ENCODE assay signal across 10 cellular contexts in the genomic region with DNA sequence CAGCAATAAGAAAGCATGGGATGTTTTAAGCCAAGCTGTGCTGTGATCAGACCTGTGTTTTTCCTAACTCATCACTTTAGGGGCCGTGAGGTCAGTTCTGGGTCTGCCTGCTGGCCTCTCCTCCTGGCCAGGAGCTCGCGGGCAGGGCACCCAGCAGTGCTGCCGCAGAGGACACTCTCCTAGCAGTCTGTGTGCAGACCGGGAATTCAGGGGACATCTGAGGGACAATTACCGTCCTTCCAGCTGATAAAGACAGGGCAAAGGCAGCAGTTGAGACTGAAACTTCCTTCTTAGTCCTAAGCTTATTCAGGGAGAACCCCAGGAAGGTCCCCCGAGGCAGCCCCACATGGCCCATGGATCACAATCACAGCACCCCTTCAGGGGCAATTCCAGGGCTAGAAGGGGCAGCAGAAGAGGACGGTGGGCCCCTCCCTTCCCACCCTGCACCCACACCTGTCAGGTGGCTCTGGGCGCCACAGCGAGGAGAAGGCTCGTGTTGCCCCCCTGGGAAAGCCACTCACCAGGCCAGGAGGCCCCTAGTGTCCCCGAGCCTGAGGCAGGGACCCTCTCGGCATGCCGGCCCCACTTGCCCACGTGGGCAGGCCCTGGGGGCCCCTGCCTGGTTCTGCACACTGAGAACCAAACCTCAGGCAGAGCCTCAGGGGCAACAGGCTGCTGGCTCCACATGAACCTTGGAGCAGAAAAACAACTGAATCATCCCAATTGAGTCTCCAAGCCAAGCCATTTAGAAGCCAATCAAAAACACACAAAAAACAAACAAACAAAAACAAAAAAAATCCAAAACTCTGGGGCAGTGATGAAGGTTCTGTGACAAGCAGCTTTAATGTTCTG.
DNase-seq lines count a peak whose midpoint lies in the region; ATAC-seq and TF ChIP-seq lines count a peak whose summit lies in the region.
"Had no signal": no experiment of that assay in that cellular context is flagged by ENCODE, and none has a peak within 500 bp of the region (broad histone marks: within the 10 kb centered on the region; RNA-seq: fewer than 3 reads in every experiment).

No MANE protein-coding gene starts in this region.

- TF ChIP-seq CTCF in left ventricle myocardium inferior (IDR thresholded peaks at IDR 0.05; ENCODE audit: borderline replicate concordance) (no peak), breast epithelium (IDR thresholded peaks at IDR 0.05) (no peak), uterus (IDR thresholded peaks at IDR 0.05) (no peak)

- no peaks in the 10 kb centered on the region for H3K36me3 ChIP-seq in left ventricle myocardium inferior
- H3K36me3 ChIP-seq in breast epithelium: no peaks in the 10 kb centered on the region
- peaks cover 11% of the 10 kb centered on the region for H3K36me3 ChIP-seq in muscle layer of colon (ENCODE audit: insufficient read depth, low read length)
- no peaks in the 10 kb centered on the region for H3K36me3 ChIP-seq in uterus
- H3K36me3 ChIP-seq: ovary had no signal

- H3K4me1 ChIP-seq in left ventricle myocardium inferior (peaks cover 100% of the 10 kb centered on the region), breast epithelium (peaks cover 5 to 20% of the 10 kb centered on the region in 2 donors), muscle layer of colon (ENCODE audit: insufficient read depth, low read length) (peaks cover 62% of the 10 kb centered on the region), uterus (peaks cover 13 to 39% of the 10 kb centered on the region in 2 donors)

- no peak overlapping the region for H3K9ac ChIP-seq in muscle layer of colon (ENCODE audit: low read length)

- no peak for TF ChIP-seq POLR2A in breast epithelium (IDR thresholded peaks at IDR 0.05)
- no peak for TF ChIP-seq POLR2A in uterus (IDR thresholded peaks at IDR 0.05)

- H3K27me3 ChIP-seq in left ventricle myocardium inferior (ENCODE audit: low read depth): no peaks in the 10 kb centered on the region
- H3K27me3 ChIP-seq in breast epithelium: no peaks in the 10 kb centered on the region
- no peaks in the 10 kb centered on the region for H3K27me3 ChIP-seq in muscle layer of colon (ENCODE audit: control insufficient read depth in 1 of 2, insufficient read depth in 2 of 2, low read length in 2 of 2)
- no peaks in the 10 kb centered on the region for H3K27me3 ChIP-seq in uterus
- H3K27me3 ChIP-seq: ovary, SJSA1 had no signal

- ATAC-seq in left ventricle myocardium superior (no peak), HG02798 (IDR thresholded peaks at IDR 0.05; ENCODE audit: poor library complexity, unreplicated experiment) (no peak)

- intact Hi-C loops in left ventricle myocardium inferior (cut with micrococcal nuclease) (no loop called here), left ventricle myocardium superior (cut with micrococcal nuclease) (no loop called here), breast epithelium (cut with DNase I; ENCODE audit: low total_unique reads) (no loop called here), uterus (cut with DNase I; ENCODE audit: low total_unique reads) (no loop called here)

- no peaks in the 10 kb centered on the region for H3K9me3 ChIP-seq in left ventricle myocardium inferior (replicated peaks)
- no peaks in the 10 kb centered on the region for H3K9me3 ChIP-seq in breast epithelium
- no peaks in the 10 kb centered on the region for H3K9me3 ChIP-seq in muscle layer of colon (ENCODE audit: low read length)
- no peaks in the 10 kb centered on the region for H3K9me3 ChIP-seq in uterus
- H3K9me3 ChIP-seq: ovary, SJSA1 had no signal

- H3K4me3 ChIP-seq in left ventricle myocardium inferior: no peak overlapping the region
- no peak overlapping the region for H3K4me3 ChIP-seq in breast epithelium
- no peak overlapping the region for H3K4me3 ChIP-seq in muscle layer of colon (ENCODE audit: low read depth in 1 of 2, low read length in 2 of 2)
- H3K4me3 ChIP-seq in uterus: no peak overlapping the region
- H3K4me3 ChIP-seq: ovary, SJSA1 had no signal

- H3K27ac ChIP-seq in left ventricle myocardium inferior (replicated peaks) (peak overlapping the region; percentile 87), breast epithelium (peak overlapping the region; percentile 52 to 86), muscle layer of colon (ENCODE audit: low read depth, low read length) (peak overlapping the region; percentile 19), uterus (peak overlapping the region; percentile 74 to 77)
- H3K27ac ChIP-seq: ovary, SJSA1 had no signal

- DNase-seq in left ventricle myocardium inferior (no peak), left ventricle myocardium superior (no peak), breast epithelium (ENCODE audit: low spot score in 2 of 2) (no peak), uterus (no peak), NK-92 (lab: John Stamatoyannopoulos, UW; ENCODE audit: unreplicated experiment) (no peak), LoVo (ENCODE audit: low spot score) (no peak)
- DNase-seq: ovary had no signal

Comparison
In these comparisons a context has a peak if more than half of its experiments do, and no peak if none do; other contexts are left out.
1. H3K27ac ChIP-seq: peak in every context shown above with its lines; median percentile 87 in left ventricle myocardium inferior; 76 in uterus; 69 in breast epithelium; 19 in muscle layer of colon.